Comparison of ENCODE assay signal across 14 cellular contexts in the genomic region with DNA sequence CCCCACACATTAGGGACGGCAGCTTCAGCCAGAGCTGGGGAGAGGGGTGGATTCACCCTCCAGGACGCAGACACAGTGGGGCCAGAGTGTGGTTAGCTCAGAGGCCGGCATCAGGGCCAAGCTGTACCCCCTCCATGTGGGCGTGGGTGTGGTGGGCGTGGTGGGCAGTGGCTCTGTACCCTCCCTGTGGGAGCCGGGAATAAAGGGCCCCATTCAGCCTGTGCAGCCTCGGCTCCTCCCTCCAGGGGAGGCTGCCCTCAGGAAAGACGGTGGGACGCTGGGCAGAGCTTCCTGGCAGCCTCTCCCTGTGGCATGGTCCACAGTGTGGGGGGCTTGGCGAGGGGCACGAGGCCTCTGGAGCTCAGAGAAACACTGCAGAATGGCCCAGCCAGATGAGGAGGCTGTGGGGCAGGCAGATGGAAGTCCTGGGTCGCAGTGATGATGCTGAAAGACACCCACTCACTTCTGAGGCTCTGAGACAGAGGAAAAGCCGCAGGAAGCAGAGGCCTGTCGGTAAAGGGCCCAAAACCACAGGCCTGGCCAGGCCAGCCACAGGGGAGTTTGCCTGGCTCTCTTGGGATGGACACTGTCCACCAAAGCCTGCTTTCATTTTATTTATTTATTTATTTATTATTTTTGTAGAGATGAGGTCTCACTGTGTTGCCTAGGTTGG.
DNase-seq lines count a peak whose midpoint lies in the region; FAIRE-seq and TF ChIP-seq lines count a peak whose summit lies in the region.
"Had no signal": no experiment of that assay in that cellular context is flagged by ENCODE, and none has a peak within 500 bp of the region (broad histone marks: within the 10 kb centered on the region; RNA-seq: fewer than 3 reads in every experiment).

No MANE protein-coding gene starts in this region.

- no peak for FAIRE-seq in keratinocyte (lab: Jason Lieb, UNC)

- H3K79me2 ChIP-seq in keratinocyte (ENCODE audit: control insufficient read depth, insufficient read depth, low read length) = peaks cover 53% of the 10 kb centered on the region
- H3K79me2 ChIP-seq: parathyroid adenoma had no signal

- dilution Hi-C loops in keratinocyte (cut with MboI; ENCODE audit: extremely low pct_ligation_motif_present, low sequenced_read_pairs) = no loop called here

- no peak for TF ChIP-seq POLR2A in thyroid gland (IDR thresholded peaks at IDR 0.05)

- H3K36me3 ChIP-seq in keratinocyte (ENCODE audit: control insufficient read depth in 2 of 2, extremely low read depth in 1 of 2, insufficient read depth in 2 of 2, low read length in 2 of 2) = peaks cover 6 to 31% of the 10 kb centered on the region in 2 experiments
- H3K36me3 ChIP-seq in thyroid gland = no peaks in the 10 kb centered on the region

- H3K4me1 Mint-ChIP-seq in activated T-cell treated with anti-CD3 and anti-CD28 coated beads, Interleukin-2, amount 50 U/mL, for 24 hours (ENCODE audit: low read depth) = peaks cover 40% of the 10 kb centered on the region
- peaks cover 57% of the 10 kb centered on the region for H3K4me1 Mint-ChIP-seq in activated CD4-positive, alpha-beta memory T cell treated with anti-CD3 and anti-CD28 coated beads, Interleukin-2, amount 10 ng/mL, durations not matched to agents 7 days and 5 days
- H3K4me1 Mint-ChIP-seq in type B pancreatic cell (ENCODE audit: unreplicated experiment) = peaks cover 36% of the 10 kb centered on the region

- peak overlapping the region; percentile 11 for H3K27ac Mint-ChIP-seq in activated T-cell treated with anti-CD3 and anti-CD28 coated beads, Interleukin-2, amount 50 U/mL, for 24 hours
- peak overlapping the region; percentile 93 for H3K27ac Mint-ChIP-seq in activated CD4-positive, alpha-beta memory T cell treated with anti-CD3 and anti-CD28 coated beads, Interleukin-2, amount 10 ng/mL, durations not matched to agents 7 days and 5 days
- peak overlapping the region; percentile 40 for H3K27ac Mint-ChIP-seq in type B pancreatic cell
- H3K27ac Mint-ChIP-seq: HFFc6 had no signal

- peaks cover 4% of the 10 kb centered on the region for H3K9me1 ChIP-seq in keratinocyte (ENCODE audit: control insufficient read depth, extremely low read depth, insufficient read depth, low read length)

- no peak overlapping the region for H2AFZ ChIP-seq in keratinocyte (ENCODE audit: control insufficient read depth, low read length)
- H2AFZ ChIP-seq: parathyroid adenoma had no signal

- H3K4me3 ChIP-seq in keratinocyte (ENCODE audit: control insufficient read depth in 2 of 3, extremely low read depth in 1 of 3, insufficient read depth in 2 of 3, low read depth in 1 of 3, low read length in 3 of 3) (peak overlapping the region in 2 of 3 experiments; percentile 0 to 18), thyroid gland (replicated peaks in 1 of 3) (no peak overlapping the region)

- CTCF ChIA-PET in activated CD4-positive, alpha-beta memory T cell treated with anti-CD3 and anti-CD28 coated beads, Interleukin-2, amount 10 ng/mL, durations not matched to agents 7 days and 5 days (lab: Charles Lee) = interaction anchor here (1.0 to 8.0 kb wide), 9 partner anchors 10 to 108 kb away, joined by 3 to 67 read pairs (median 9); a partner anchor contains a TSS

- H3K4me1 ChIP-seq in keratinocyte (ENCODE audit: control insufficient read depth, extremely low read depth, insufficient read depth, low read length) (peaks cover 79% of the 10 kb centered on the region), thyroid gland (no peaks in the 10 kb centered on the region)
- H3K4me1 ChIP-seq: parathyroid adenoma had no signal

- H3K9ac ChIP-seq in keratinocyte (ENCODE audit: control insufficient read depth, extremely low read depth, insufficient read depth, low read length) = peak overlapping the region; percentile 75
- H3K9ac ChIP-seq: KMS-11, parathyroid adenoma had no signal

- H3K27ac ChIP-seq in keratinocyte (ENCODE audit: control insufficient read depth, insufficient read depth, low read length) = peak overlapping the region; percentile 93
- no peak overlapping the region for H3K27ac ChIP-seq in thyroid gland
- H3K27ac ChIP-seq: KMS-11, parathyroid adenoma had no signal

- H3K4me2 ChIP-seq in keratinocyte (ENCODE audit: control insufficient read depth, extremely low read depth, insufficient read depth, low read depth, low read length) = peak overlapping the region; percentile 76
- H3K4me2 ChIP-seq: KMS-11 had no signal

- peaks cover 2% of the 10 kb centered on the region for H3K9me3 Mint-ChIP-seq in activated T-cell treated with anti-CD3 and anti-CD28 coated beads, Interleukin-2, amount 50 U/mL, for 24 hours
- H3K9me3 Mint-ChIP-seq in activated CD4-positive, alpha-beta memory T cell treated with anti-CD3 and anti-CD28 coated beads, Interleukin-2, amount 10 ng/mL, durations not matched to agents 7 days and 5 days = peaks cover 4% of the 10 kb centered on the region
- peaks cover 5% of the 10 kb centered on the region for H3K9me3 Mint-ChIP-seq in type B pancreatic cell

- H3K27me3 ChIP-seq in keratinocyte (ENCODE audit: control insufficient read depth, extremely low read depth, insufficient read depth, low read length) = no peaks in the 10 kb centered on the region
- H3K27me3 ChIP-seq in thyroid gland = no peaks in the 10 kb centered on the region

- POLR2A ChIA-PET in activated CD4-positive, alpha-beta memory T cell treated with anti-CD3 and anti-CD28 coated beads, Interleukin-2, amount 10 ng/mL, durations not matched to agents 7 days and 5 days (lab: Charles Lee) = interaction anchor here (0.8 to 6.6 kb wide), 16 partner anchors 9 to 107 kb away, joined by 3 to 81 read pairs (median 5); a partner anchor contains a TSS

- intact Hi-C loops in thyroid gland (cut with DNase I) = no loop called here

- no peak overlapping the region for H3K4me3 Mint-ChIP-seq in activated T-cell treated with anti-CD3 and anti-CD28 coated beads, Interleukin-2, amount 50 U/mL, for 24 hours
- H3K4me3 Mint-ChIP-seq in activated CD4-positive, alpha-beta memory T cell treated with anti-CD3 and anti-CD28 coated beads, Interleukin-2, amount 10 ng/mL, durations not matched to agents 7 days and 5 days = peak overlapping the region; percentile 50
- no peak overlapping the region for H3K4me3 Mint-ChIP-seq in type B pancreatic cell
- H3K4me3 Mint-ChIP-seq: HFFc6 had no signal

- no peak for DNase-seq in activated T-cell treated with anti-CD3 and anti-CD28 coated beads, Interleukin-2, amount 50 U/mL, for 24 hours
- no peak for DNase-seq in activated T-cell treated with anti-CD3 and anti-CD28 coated beads, Interleukin-2, amount 50 U/mL, for 1 hour
- DNase-seq in activated CD4-positive, alpha-beta memory T cell treated with anti-CD3 and anti-CD28 coated beads, Interleukin-2, amount 10 ng/mL, durations not matched to agents 7 days and 5 days = peak; percentile 29
- DNase-seq in keratinocyte (ENCODE audit: low read depth, low spot score) = no peak
- no peak for DNase-seq in type B pancreatic cell (ENCODE audit: extremely low spot score, unreplicated experiment)
- no peak for DNase-seq in NCI-H774 (lab: John Stamatoyannopoulos, UW)
- DNase-seq in SK-N-DZ (ENCODE audit: low spot score) = no peak
- DNase-seq in thyroid gland = no peak
- DNase-seq: HFFc6, NCI-H1436 treated with DMSO at 0.1 percent for 48 hours, NCI-H446 treated with DMSO at 0.1 percent for 48 hours, OCI-M1 had no signal

- no peak for TF ChIP-seq CTCF in keratinocyte (optimal IDR thresholded peaks at IDR 0.05 in 1 of 3, IDR thresholded peaks at IDR 0.05 in 1 of 3, conservative IDR thresholded peaks at IDR 0.05 in 1 of 3; ENCODE audit: extremely low read depth in 1 of 3, insufficient read depth in 2 of 3, low read length in 3 of 3)
- no peak for TF ChIP-seq CTCF in type B pancreatic cell (conservative IDR thresholded peaks at IDR 0.05)
- TF ChIP-seq CTCF in thyroid gland (IDR thresholded peaks at IDR 0.05) = no peak

- H3K27me3 Mint-ChIP-seq in activated T-cell treated with anti-CD3 and anti-CD28 coated beads, Interleukin-2, amount 50 U/mL, for 24 hours = no peaks in the 10 kb centered on the region
- no peaks in the 10 kb centered on the region for H3K27me3 Mint-ChIP-seq in activated CD4-positive, alpha-beta memory T cell treated with anti-CD3 and anti-CD28 coated beads, Interleukin-2, amount 10 ng/mL, durations not matched to agents 7 days and 5 days
- H3K27me3 Mint-ChIP-seq in type B pancreatic cell = no peaks in the 10 kb centered on the region

- no peaks in the 10 kb centered on the region for H3K36me3 Mint-ChIP-seq in activated T-cell treated with anti-CD3 and anti-CD28 coated beads, Interleukin-2, amount 50 U/mL, for 24 hours (ENCODE audit: low read depth)
- H3K36me3 Mint-ChIP-seq in activated CD4-positive, alpha-beta memory T cell treated with anti-CD3 and anti-CD28 coated beads, Interleukin-2, amount 10 ng/mL, durations not matched to agents 7 days and 5 days (ENCODE audit: low read depth) = peaks cover 25% of the 10 kb centered on the region
- H3K36me3 Mint-ChIP-seq in type B pancreatic cell = no peaks in the 10 kb centered on the region

- H4K20me1 ChIP-seq in keratinocyte (ENCODE audit: control insufficient read depth, extremely low read depth, insufficient read depth, low read length) = no peaks in the 10 kb centered on the region

- H3K9me3 ChIP-seq in keratinocyte (ENCODE audit: control insufficient read depth, low read depth, low read length) = no peaks in the 10 kb centered on the region
- H3K9me3 ChIP-seq in thyroid gland = no peaks in the 10 kb centered on the region

- 69 to 70% methylated on average over 6 to 7 of the region's 14 CpGs for WGBS in thyroid gland, 2 donors

Comparison
In these comparisons a context has a peak if more than half of its experiments do, and no peak if none do; other contexts are left out.
1. H3K27ac Mint-ChIP-seq: peak in every context shown above with its lines; median percentile 93 in activated CD4-positive, alpha-beta memory T cell treated with anti-CD3 and anti-CD28 coated beads, Interleukin-2, amount 10 ng/mL, durations not matched to agents 7 days and 5 days; 40 in type B pancreatic cell; 11 in activated T-cell treated with anti-CD3 and anti-CD28 coated beads, Interleukin-2, amount 50 U/mL, for 24 hours.
2. H3K4me3 ChIP-seq: peak in keratinocyte (2 of 3); none in thyroid gland (0 of 3).